12 cellular contexts compared by ENCODE assay signal in genomic region chr7:85022064-85022697, GRCh38.
"Had no signal": no experiment of that assay in that cellular context is flagged by ENCODE, and none has a peak within 500 bp of the region (broad histone marks: within the 10 kb centered on the region; RNA-seq: fewer than 3 reads in every experiment).

No MANE protein-coding gene starts in this region.

- H3K36me3 ChIP-seq: esophagus squamous epithelium, thoracic aorta, upper lobe of left lung had no signal

- H3K4me1 ChIP-seq: upper lobe of left lung had no signal

- H3K4me3 Mint-ChIP-seq: activated naive CD4-positive, alpha-beta T cell treated with anti-CD3 and anti-CD28 coated beads, Interleukin-2, amount 50 U/mL, for 24 hours; activated T-cell treated with anti-CD3 and anti-CD28 coated beads, Interleukin-2, amount 50 U/mL, for 72 hours; dendritic cell treated with granulocyte-macrophage colony-stimulating factor and Interleukin-4, amounts not matched to agents 40 ng/mL and 50 ng/mL, for 4 days; memory B cell; stimulated activated naive B cell treated with anti-CD40 and anti-IgM and Interleukin-4, amounts not matched to agents 10 μg/mL and 1 μg/mL and 100 μg/mL, for 72 hours had no signal

- DNase-seq: activated CD4-positive, alpha-beta T cell treated with anti-CD3 and anti-CD28 coated beads, Interleukin-2, amount 50 U/mL, for 4 hours; activated gamma-delta T cell; esophagus squamous epithelium; occipital lobe; stimulated activated naive B cell treated with anti-CD40 and anti-IgM and Interleukin-4, amounts not matched to agents 10 μg/mL and 1 μg/mL and 100 μg/mL, for 72 hours; upper lobe of left lung had no signal

- H3K9me3 Mint-ChIP-seq: activated naive CD4-positive, alpha-beta T cell treated with anti-CD3 and anti-CD28 coated beads, Interleukin-2, amount 50 U/mL, for 24 hours; activated T-cell treated with anti-CD3 and anti-CD28 coated beads, Interleukin-2, amount 50 U/mL, for 72 hours; dendritic cell treated with granulocyte-macrophage colony-stimulating factor and Interleukin-4, amounts not matched to agents 40 ng/mL and 50 ng/mL, for 4 days; memory B cell; stimulated activated naive B cell treated with anti-CD40 and anti-IgM and Interleukin-4, amounts not matched to agents 10 μg/mL and 1 μg/mL and 100 μg/mL, for 72 hours had no signal

- H3K4me1 Mint-ChIP-seq: activated naive CD4-positive, alpha-beta T cell treated with anti-CD3 and anti-CD28 coated beads, Interleukin-2, amount 50 U/mL, for 24 hours; memory B cell; stimulated activated naive B cell treated with anti-CD40 and anti-IgM and Interleukin-4, amounts not matched to agents 10 μg/mL and 1 μg/mL and 100 μg/mL, for 72 hours had no signal

- FAIRE-seq: bronchial epithelial cell had no signal

- H3K27ac Mint-ChIP-seq: activated naive CD4-positive, alpha-beta T cell treated with anti-CD3 and anti-CD28 coated beads, Interleukin-2, amount 50 U/mL, for 24 hours; activated T-cell treated with anti-CD3 and anti-CD28 coated beads, Interleukin-2, amount 50 U/mL, for 72 hours; dendritic cell treated with granulocyte-macrophage colony-stimulating factor and Interleukin-4, amounts not matched to agents 40 ng/mL and 50 ng/mL, for 4 days; memory B cell; stimulated activated naive B cell treated with anti-CD40 and anti-IgM and Interleukin-4, amounts not matched to agents 10 μg/mL and 1 μg/mL and 100 μg/mL, for 72 hours had no signal

- H3K27me3 Mint-ChIP-seq: dendritic cell treated with granulocyte-macrophage colony-stimulating factor and Interleukin-4, amounts not matched to agents 40 ng/mL and 50 ng/mL, for 4 days; memory B cell; stimulated activated naive B cell treated with anti-CD40 and anti-IgM and Interleukin-4, amounts not matched to agents 10 μg/mL and 1 μg/mL and 100 μg/mL, for 72 hours had no signal

- H3K4me3 ChIP-seq: esophagus squamous epithelium, thoracic aorta, upper lobe of left lung had no signal

- H3K27ac ChIP-seq: esophagus squamous epithelium, thoracic aorta, upper lobe of left lung had no signal

- H3K36me3 Mint-ChIP-seq: activated naive CD4-positive, alpha-beta T cell treated with anti-CD3 and anti-CD28 coated beads, Interleukin-2, amount 50 U/mL, for 24 hours; memory B cell; stimulated activated naive B cell treated with anti-CD40 and anti-IgM and Interleukin-4, amounts not matched to agents 10 μg/mL and 1 μg/mL and 100 μg/mL, for 72 hours had no signal

- H3K9me3 ChIP-seq: esophagus squamous epithelium, thoracic aorta, upper lobe of left lung had no signal

- H3K27me3 ChIP-seq: esophagus squamous epithelium, upper lobe of left lung had no signal
